Comparison of ENCODE assay signal across 15 cellular contexts in genomic region chr5:138770291-138770690, GRCh38.
"Had no signal": no experiment of that assay in that cellular context is flagged by ENCODE, and none has a peak within 500 bp of the region (broad histone marks: within the 10 kb centered on the region; RNA-seq: fewer than 3 reads in every experiment).

No MANE protein-coding gene starts in this region.

- H3K4me3 ChIP-seq: esophagus muscularis mucosa, lower lobe of right lung, psoas muscle, sigmoid colon, testis had no signal

- H3K9me3 Mint-ChIP-seq: activated CD8-positive, alpha-beta T cell treated with anti-CD3 and anti-CD28 coated beads for 36 hours; activated naive CD8-positive, alpha-beta T cell treated with anti-CD3 and anti-CD28 coated beads, Interleukin-2, amount 10 ng/mL, durations not matched to agents 7 days and 5 days; immature natural killer cell had no signal

- H3K36me3 ChIP-seq: lower lobe of right lung, neutrophil, sigmoid colon had no signal

- H3K36me3 Mint-ChIP-seq: activated naive CD8-positive, alpha-beta T cell treated with anti-CD3 and anti-CD28 coated beads, Interleukin-2, amount 10 ng/mL, durations not matched to agents 7 days and 5 days had no signal

- DNase-seq: activated CD8-positive, alpha-beta memory T cell treated with anti-CD3 and anti-CD28 coated beads, Interleukin-2, amount 50 U/mL, for 4 hours; activated CD8-positive, alpha-beta T cell treated with anti-CD3 and anti-CD28 coated beads for 36 hours; activated naive CD8-positive, alpha-beta T cell treated with anti-CD3 and anti-CD28 coated beads, Interleukin-2, amount 10 ng/mL, durations not matched to agents 7 days and 5 days; central memory CD4-positive, alpha-beta T cell; immature natural killer cell; lower lobe of right lung; midbrain; psoas muscle; sigmoid colon; stimulated activated CD4-positive, alpha-beta T cell treated with anti-CD3 and anti-CD28 coated beads, Interleukin-12 subunit alpha, Interleukin-12 subunit beta, amount 100 ng/mL, for 4 hours; stimulated activated CD8-positive, alpha-beta memory T cell treated with anti-CD3 and anti-CD28 coated beads, Interleukin-4, amount 100 ng/mL, for 48 hours; stimulated activated naive CD8-positive, alpha-beta T cell treated with anti-CD3 and anti-CD28 coated beads, Interleukin-15, Interleukin-2, amounts not matched to agents 100 U/mL and 50 U/mL, for 24 hours; testis had no signal

- H3K27ac ChIP-seq: esophagus muscularis mucosa, lower lobe of right lung, neutrophil, psoas muscle, sigmoid colon, testis had no signal

- H3K27ac Mint-ChIP-seq: activated CD8-positive, alpha-beta T cell treated with anti-CD3 and anti-CD28 coated beads for 36 hours; activated naive CD8-positive, alpha-beta T cell treated with anti-CD3 and anti-CD28 coated beads, Interleukin-2, amount 10 ng/mL, durations not matched to agents 7 days and 5 days; immature natural killer cell had no signal

- H3K9me3 ChIP-seq: esophagus muscularis mucosa, lower lobe of right lung, neutrophil, psoas muscle, sigmoid colon, testis had no signal

- H3K27me3 ChIP-seq: esophagus muscularis mucosa, neutrophil, sigmoid colon, testis had no signal

- H3K4me1 Mint-ChIP-seq: activated naive CD8-positive, alpha-beta T cell treated with anti-CD3 and anti-CD28 coated beads, Interleukin-2, amount 10 ng/mL, durations not matched to agents 7 days and 5 days; immature natural killer cell had no signal

- H3K4me3 Mint-ChIP-seq: activated CD8-positive, alpha-beta T cell treated with anti-CD3 and anti-CD28 coated beads for 36 hours; activated naive CD8-positive, alpha-beta T cell treated with anti-CD3 and anti-CD28 coated beads, Interleukin-2, amount 10 ng/mL, durations not matched to agents 7 days and 5 days; immature natural killer cell had no signal

- ATAC-seq: activated CD8-positive, alpha-beta T cell treated with anti-CD3 and anti-CD28 coated beads for 36 hours; lower lobe of right lung; psoas muscle; stimulated activated naive CD8-positive, alpha-beta T cell treated with anti-CD3 and anti-CD28 coated beads, Interleukin-15, Interleukin-2, amounts not matched to agents 100 U/mL and 50 U/mL, for 24 hours had no signal
